Comparison of ENCODE assay signal across 12 cellular contexts in genomic region chr5:32507738-32508434, GRCh38.
DNase-seq lines count a peak whose midpoint lies in the region; ATAC-seq and TF ChIP-seq lines count a peak whose summit lies in the region.
"Had no signal": no experiment of that assay in that cellular context is flagged by ENCODE, and none has a peak within 500 bp of the region (broad histone marks: within the 10 kb centered on the region; RNA-seq: fewer than 3 reads in every experiment).

No MANE protein-coding gene starts in this region.

- H3K4me3 Mint-ChIP-seq in activated CD4-positive, alpha-beta T cell treated with anti-CD3 and anti-CD28 coated beads for 36 hours: no peak overlapping the region

- H4K20me1 ChIP-seq in GM23248 (ENCODE audit: insufficient read depth): no peaks in the 10 kb centered on the region

- H3K36me3 ChIP-seq in GM23248 (ENCODE audit: low read depth): no peaks in the 10 kb centered on the region
- H3K36me3 ChIP-seq: right atrium auricular region had no signal

- H3K27me3 Mint-ChIP-seq in activated CD4-positive, alpha-beta T cell treated with anti-CD3 and anti-CD28 coated beads for 36 hours: peaks cover 6% of the 10 kb centered on the region

- DNase-seq in GM23248 (peak; percentile 95), fibroblast of the aortic adventitia (ENCODE audit: low read depth) (peak; percentile 95), medulla oblongata (ENCODE audit: extremely low spot score) (no peak)
- DNase-seq in activated naive CD4-positive, alpha-beta T cell treated with anti-CD3 and anti-CD28 coated beads, Interleukin-2, amount 50 U/mL, for 72 hours (ENCODE audit: low spot score in 2 of 2): no peak
- DNase-seq in activated CD4-positive, alpha-beta T cell treated with anti-CD3 and anti-CD28 coated beads for 36 hours: no peak
- DNase-seq: central memory CD4-positive, alpha-beta T cell; DMS 273 treated with DMSO at 0.1 percent for 48 hours; RPMI8226 had no signal

- POLR2A ChIA-PET in activated CD4-positive, alpha-beta T cell treated with anti-CD3 and anti-CD28 coated beads for 36 hours (lab: Charles Lee): no interaction called here

- in situ Hi-C loops in GM23248 (cut with MboI): no loop called here

- peak overlapping the region; percentile 71 for H3K4me2 ChIP-seq in GM23248 (ENCODE audit: unreplicated experiment)

- H3K27ac ChIP-seq in GM23248: peak overlapping the region; percentile 80
- peak overlapping the region in 15 of 21 experiments; percentile 19 to 78 (median 57) for H3K27ac ChIP-seq in skin epidermis

- H2AFZ ChIP-seq in GM23248: no peak overlapping the region

- H3K9me2 ChIP-seq in GM23248 (ENCODE audit: insufficient read depth): no peaks in the 10 kb centered on the region

- peaks cover 51% of the 10 kb centered on the region for H3K4me1 ChIP-seq in GM23248 (ENCODE audit: insufficient read depth)

- H3K9me3 Mint-ChIP-seq in activated naive CD4-positive, alpha-beta T cell treated with anti-CD3 and anti-CD28 coated beads, Interleukin-2, amount 50 U/mL, for 72 hours: no peaks in the 10 kb centered on the region
- no peaks in the 10 kb centered on the region for H3K9me3 Mint-ChIP-seq in activated CD4-positive, alpha-beta T cell treated with anti-CD3 and anti-CD28 coated beads for 36 hours (ENCODE audit: low read depth)

- intact Hi-C loops in activated CD4-positive, alpha-beta T cell treated with anti-CD3 and anti-CD28 coated beads for 36 hours (cut with DNase I, micrococcal nuclease): no loop called here

- H3K27me3 ChIP-seq in GM23248 (replicated peaks; ENCODE audit: insufficient read depth): no peaks in the 10 kb centered on the region
- H3K27me3 ChIP-seq: right atrium auricular region had no signal

- H3K9ac ChIP-seq in GM23248: peak overlapping the region; percentile 58

- WGBS in GM23248 (ENCODE audit: low coverage in 1 of 2, low lambda C conversion rate in 2 of 2, missing lambda C conversion rate in 2 of 2), 2 experiments: 1 to 2% methylated on average over 7 of the region's 7 CpGs

- no peaks in the 10 kb centered on the region for H3K36me3 Mint-ChIP-seq in activated naive CD4-positive, alpha-beta T cell treated with anti-CD3 and anti-CD28 coated beads, Interleukin-2, amount 50 U/mL, for 72 hours
- no peaks in the 10 kb centered on the region for H3K36me3 Mint-ChIP-seq in activated CD4-positive, alpha-beta T cell treated with anti-CD3 and anti-CD28 coated beads for 36 hours (ENCODE audit: low read depth)

- no peaks in the 10 kb centered on the region for H3K9me3 ChIP-seq in GM23248 (ENCODE audit: low read depth)
- H3K9me3 ChIP-seq: right atrium auricular region had no signal

- TF ChIP-seq CTCF in fibroblast of the aortic adventitia (IDR thresholded peaks at IDR 0.05; ENCODE audit: insufficient read depth, low read length): no peak

- peaks cover 58% of the 10 kb centered on the region for H3F3A ChIP-seq in GM23248 (ENCODE audit: insufficient read depth)

- peaks cover 16% of the 10 kb centered on the region for H3K4me1 Mint-ChIP-seq in activated CD4-positive, alpha-beta T cell treated with anti-CD3 and anti-CD28 coated beads for 36 hours

- CTCF ChIA-PET in activated CD4-positive, alpha-beta T cell treated with anti-CD3 and anti-CD28 coated beads for 36 hours (lab: Charles Lee): interaction anchor here (1.3 kb wide), 1 partner anchor 82 kb away, joined by 4 read pairs; no protein-coding TSS in a partner anchor

- no peaks in the 10 kb centered on the region for H3K79me2 ChIP-seq in GM23248 (ENCODE audit: insufficient read depth)

- H3K27ac Mint-ChIP-seq in activated naive CD4-positive, alpha-beta T cell treated with anti-CD3 and anti-CD28 coated beads, Interleukin-2, amount 50 U/mL, for 72 hours: no peak overlapping the region
- no peak overlapping the region for H3K27ac Mint-ChIP-seq in activated CD4-positive, alpha-beta T cell treated with anti-CD3 and anti-CD28 coated beads for 36 hours

- peak; percentile 27; the same call in 2 of the 3 replicates for ATAC-seq in SK-N-SH treated with all-trans-retinoic acid at 6 μM for 48 hours
- no peak for ATAC-seq in activated naive CD4-positive, alpha-beta T cell treated with anti-CD3 and anti-CD28 coated beads, Interleukin-2, amount 50 U/mL, for 72 hours
- no peak for ATAC-seq in activated CD4-positive, alpha-beta T cell treated with anti-CD3 and anti-CD28 coated beads for 36 hours
- ATAC-seq in HG03159 (IDR thresholded peaks at IDR 0.05; ENCODE audit: unreplicated experiment): no peak

- H3K4me3 ChIP-seq in GM23248 (peak overlapping the region; percentile 47), fibroblast of the aortic adventitia (ENCODE audit: low read depth, low read length) (no peak overlapping the region), skin epidermis (no peak overlapping the region)
- H3K4me3 ChIP-seq: right atrium auricular region had no signal

TF ChIP-seq in SK-N-SH treated with all-trans-retinoic acid at 6 μM for 48 hours, 23 proteins besides CTCF, POLR2A, EP300 and RAD21:
- TF ChIP-seq ESRRG (CRISPR knock-in tag; IDR thresholded peaks at IDR 0.05) (no peak), ZNF8 (CRISPR knock-in tag; IDR thresholded peaks at IDR 0.05) (no peak), ZFP3 (CRISPR knock-in tag; IDR thresholded peaks at IDR 0.05) (no peak), SNAI2 (CRISPR knock-in tag; IDR thresholded peaks at IDR 0.05) (no peak), ZNF70 (CRISPR knock-in tag; IDR thresholded peaks at IDR 0.05) (no peak), TCF4 (CRISPR knock-in tag; IDR thresholded peaks at IDR 0.05; ENCODE audit: borderline replicate concordance) (no peak), PPARA (CRISPR knock-in tag; IDR thresholded peaks at IDR 0.05; ENCODE audit: borderline replicate concordance) (no peak), CREB5 (CRISPR knock-in tag; IDR thresholded peaks at IDR 0.05; ENCODE audit: low read depth) (no peak), ISL1 (CRISPR knock-in tag; IDR thresholded peaks at IDR 0.05) (no peak)
- TF ChIP-seq, protein P1, sequence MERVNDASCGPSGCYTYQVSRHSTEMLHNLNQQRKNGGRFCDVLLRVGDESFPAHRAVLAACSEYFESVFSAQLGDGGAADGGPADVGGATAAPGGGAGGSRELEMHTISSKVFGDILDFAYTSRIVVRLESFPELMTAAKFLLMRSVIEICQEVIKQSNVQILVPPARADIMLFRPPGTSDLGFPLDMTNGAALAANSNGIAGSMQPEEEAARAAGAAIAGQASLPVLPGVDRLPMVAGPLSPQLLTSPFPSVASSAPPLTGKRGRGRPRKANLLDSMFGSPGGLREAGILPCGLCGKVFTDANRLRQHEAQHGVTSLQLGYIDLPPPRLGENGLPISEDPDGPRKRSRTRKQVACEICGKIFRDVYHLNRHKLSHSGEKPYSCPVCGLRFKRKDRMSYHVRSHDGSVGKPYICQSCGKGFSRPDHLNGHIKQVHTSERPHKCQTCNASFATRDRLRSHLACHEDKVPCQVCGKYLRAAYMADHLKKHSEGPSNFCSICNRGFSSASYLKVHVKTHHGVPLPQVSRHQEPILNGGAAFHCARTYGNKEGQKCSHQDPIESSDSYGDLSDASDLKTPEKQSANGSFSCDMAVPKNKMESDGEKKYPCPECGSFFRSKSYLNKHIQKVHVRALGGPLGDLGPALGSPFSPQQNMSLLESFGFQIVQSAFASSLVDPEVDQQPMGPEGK (CRISPR knock-in tag; IDR thresholded peaks at IDR 0.05; ENCODE audit: borderline replicate concordance): no peak
- TF ChIP-seq, protein P2, sequence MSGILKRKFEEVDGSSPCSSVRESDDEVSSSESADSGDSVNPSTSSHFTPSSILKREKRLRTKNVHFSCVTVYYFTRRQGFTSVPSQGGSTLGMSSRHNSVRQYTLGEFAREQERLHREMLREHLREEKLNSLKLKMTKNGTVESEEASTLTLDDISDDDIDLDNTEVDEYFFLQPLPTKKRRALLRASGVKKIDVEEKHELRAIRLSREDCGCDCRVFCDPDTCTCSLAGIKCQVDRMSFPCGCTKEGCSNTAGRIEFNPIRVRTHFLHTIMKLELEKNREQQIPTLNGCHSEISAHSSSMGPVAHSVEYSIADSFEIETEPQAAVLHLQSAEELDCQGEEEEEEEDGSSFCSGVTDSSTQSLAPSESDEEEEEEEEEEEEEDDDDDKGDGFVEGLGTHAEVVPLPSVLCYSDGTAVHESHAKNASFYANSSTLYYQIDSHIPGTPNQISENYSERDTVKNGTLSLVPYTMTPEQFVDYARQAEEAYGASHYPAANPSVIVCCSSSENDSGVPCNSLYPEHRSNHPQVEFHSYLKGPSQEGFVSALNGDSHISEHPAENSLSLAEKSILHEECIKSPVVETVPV (CRISPR knock-in tag; IDR thresholded peaks at IDR 0.05): no peak

Comparison
In these comparisons a context has a peak if more than half of its experiments do, and no peak if none do; other contexts are left out.
1. DNase-seq: peak in GM23248 (single experiment) and fibroblast of the aortic adventitia (single experiment); none in activated naive CD4-positive, alpha-beta T cell treated with anti-CD3 and anti-CD28 coated beads, Interleukin-2, amount 50 U/mL, for 72 hours (0 of 2), activated CD4-positive, alpha-beta T cell treated with anti-CD3 and anti-CD28 coated beads for 36 hours (single experiment) and medulla oblongata (single experiment).